Comparison of ENCODE assay signal across 8 cellular contexts in the genomic region with DNA sequence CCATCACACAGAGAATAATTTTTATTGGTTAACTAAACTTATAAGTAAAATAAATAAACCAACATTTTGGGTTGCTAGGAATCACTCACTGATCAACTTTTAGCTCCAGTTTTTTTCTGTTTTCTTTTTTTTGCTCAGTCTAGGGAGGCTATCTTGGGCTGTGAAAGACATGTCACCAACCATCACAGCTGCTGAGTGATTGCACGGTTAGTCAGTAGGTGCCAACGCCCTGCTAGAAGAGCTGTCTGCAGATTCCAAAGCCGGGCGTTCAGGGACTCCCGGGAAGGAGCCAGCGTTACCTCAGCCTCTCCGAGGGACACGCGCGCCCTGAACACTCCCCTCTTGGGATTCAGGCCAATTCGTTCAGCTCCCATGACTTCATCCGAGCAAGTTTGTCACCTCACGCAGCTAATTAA. TPM values are rescaled to one million over a fixed set of nuclear protein-coding genes. Genes with fewer than 3 reads are reported as not detected.
DNase-seq lines count a peak whose midpoint lies in the region; ATAC-seq and TF ChIP-seq lines count a peak whose summit lies in the region.

No MANE protein-coding gene starts in this region.

- DNase-seq in GM12865 (ENCODE audit: low read depth) (no peak), NCI-H2081 treated with DMSO at 0.1 percent for 48 hours (lab: John Stamatoyannopoulos, UW) (peak; percentile 67), adrenal gland (peak; percentile 82 to 86 (median 84)), hypothalamus (lab: John Stamatoyannopoulos, UW) (peak in 27 of 51 donors; percentile 22 to 88 (median 61)), sigmoid colon (peak; percentile 80), medulla oblongata (ENCODE audit: extremely low spot score) (no peak)

- 0 to 2% (median 0%) methylated on average over 5 to 13 of the region's 13 CpGs for WGBS in adrenal gland, 4 donors
- 0 to 1% methylated on average over 13 of the region's 13 CpGs for WGBS in sigmoid colon, 2 donors

- no peaks in the 10 kb centered on the region for H3K27me3 ChIP-seq in ACC112 (ENCODE audit: insufficient read depth, low read length)
- H3K27me3 ChIP-seq in adrenal gland: no peaks in the 10 kb centered on the region
- H3K27me3 ChIP-seq in sigmoid colon: no peaks in the 10 kb centered on the region

- H3K9me3 ChIP-seq in adrenal gland (replicated peaks in 1 of 3): no peaks in the 10 kb centered on the region
- no peaks in the 10 kb centered on the region for H3K9me3 ChIP-seq in sigmoid colon

- H3K79me2 ChIP-seq in ACC112 (ENCODE audit: control insufficient read depth, insufficient read depth, low read length, unreplicated experiment): peaks cover 64% of the 10 kb centered on the region

- no peak for TF ChIP-seq CTCF in GM12865 (IDR thresholded peaks at IDR 0.05; ENCODE audit: insufficient read depth, low read depth, low read length, missing control alignments)
- TF ChIP-seq CTCF in adrenal gland (IDR thresholded peaks at IDR 0.05): no peak
- TF ChIP-seq CTCF in sigmoid colon (IDR thresholded peaks at IDR 0.05): no peak

- no peak for TF ChIP-seq EP300 in sigmoid colon (IDR thresholded peaks at IDR 0.05)

- H3K36me3 ChIP-seq in ACC112 (ENCODE audit: insufficient read depth, low read length) (peaks cover 5% of the 10 kb centered on the region), adrenal gland (replicated peaks in 1 of 2) (no peaks in the 10 kb centered on the region), sigmoid colon (no peaks in the 10 kb centered on the region)

- H3K4me3 ChIP-seq in ACC112 (ENCODE audit: low read depth, low read length) (peak overlapping the region; percentile 100), GM12865 (ENCODE audit: low read depth, low read length) (peak overlapping the region; percentile 66), adrenal gland (peak overlapping the region; percentile 30 to 83 (median 72)), sigmoid colon (peak overlapping the region; percentile 59 to 73 (median 69))

- TF ChIP-seq POLR2A in adrenal gland (IDR thresholded peaks at IDR 0.05): no peak
- TF ChIP-seq POLR2A in sigmoid colon (IDR thresholded peaks at IDR 0.05): no peak

- peak overlapping the region; percentile 94 for H2AFZ ChIP-seq in ACC112 (ENCODE audit: low read length, unreplicated experiment)

- peak; percentile 16 for ATAC-seq in HG02840 (IDR thresholded peaks at IDR 0.05; ENCODE audit: low FRiP score, unreplicated experiment)

- intact Hi-C loops in adrenal gland (cut with DNase I) (no loop called here), sigmoid colon (cut with DNase I) (loop anchor here (5.0 kb wide), 1 partner anchor 36 kb away; no protein-coding TSS in a partner anchor)

- peaks cover 28% of the 10 kb centered on the region for H3K4me1 ChIP-seq in ACC112 (ENCODE audit: control insufficient read depth, insufficient read depth, low read length, unreplicated experiment)
- H3K4me1 ChIP-seq in adrenal gland (replicated peaks in 1 of 2): peaks cover 7 to 43% of the 10 kb centered on the region in 2 donors
- H3K4me1 ChIP-seq in sigmoid colon: peaks cover 0 to 43% (median 31%) of the 10 kb centered on the region in 4 donors

- H3K27ac ChIP-seq in ACC112 (ENCODE audit: low read depth, low read length): peak overlapping the region; percentile 98
- peak overlapping the region; percentile 94 to 99 (median 97) for H3K27ac ChIP-seq in adrenal gland
- peak overlapping the region; percentile 86 to 97 (median 91) for H3K27ac ChIP-seq in sigmoid colon

RNA-seq across cellular contexts. Expression of a gene that starts 0.6 kb away (rescaled TPM):
- 10 to 100 TPM; 22.4 to 37.0 (median 28.4) TPM for total RNA-seq in adrenal gland
- 10 to 100 TPM; 10.3 to 58.4 (median 13.3) TPM for polyA plus RNA-seq in adrenal gland
- total RNA-seq in sigmoid colon: 10 to 100 TPM; 13.7 to 19.3 (median 16.8) TPM
- 1 to 10 TPM; 5.4 to 8.9 (median 8.6) TPM for polyA plus RNA-seq in sigmoid colon

RNA-seq across cellular contexts. Expression of a gene that starts 26.2 kb away (rescaled TPM):
- total RNA-seq in adrenal gland (10 to 100 TPM in 7 of 8 donors, 1 to 10 TPM in 1; 1.4 to 23.1 (median 17.2) TPM), sigmoid colon (10 to 100 TPM; 45.1 to 85.3 (median 79.0) TPM)
- polyA plus RNA-seq in adrenal gland (10 to 100 TPM; 20.1 to 21.9 (median 21.6) TPM), sigmoid colon (1 to 10 TPM in 2 of 3 donors, not detected in 1; 3.0 to 3.2 TPM)

Comparison
In these comparisons a context has a peak if more than half of its experiments do, and no peak if none do; other contexts are left out.
1. DNase-seq: peak in NCI-H2081 treated with DMSO at 0.1 percent for 48 hours (single experiment), adrenal gland (7 of 7), hypothalamus (27 of 51) and sigmoid colon (single experiment); none in GM12865 (single experiment) and medulla oblongata (single experiment).
2. Peak in every context shown above with its lines, with median percentiles within 50 percentile points of each other: H3K27ac ChIP-seq and H3K4me3 ChIP-seq.